ENCODE assay signal across 1 cellular context in genomic region chr1:31509124-31510072, GRCh38.
TF ChIP-seq lines count a peak whose summit lies in the region.

No MANE protein-coding gene starts in this region.

TF ChIP-seq in HepG2, 621 proteins besides CTCF, POLR2A, EP300 and RAD21 (continued from another document):
- TF ChIP-seq, protein P1, sequence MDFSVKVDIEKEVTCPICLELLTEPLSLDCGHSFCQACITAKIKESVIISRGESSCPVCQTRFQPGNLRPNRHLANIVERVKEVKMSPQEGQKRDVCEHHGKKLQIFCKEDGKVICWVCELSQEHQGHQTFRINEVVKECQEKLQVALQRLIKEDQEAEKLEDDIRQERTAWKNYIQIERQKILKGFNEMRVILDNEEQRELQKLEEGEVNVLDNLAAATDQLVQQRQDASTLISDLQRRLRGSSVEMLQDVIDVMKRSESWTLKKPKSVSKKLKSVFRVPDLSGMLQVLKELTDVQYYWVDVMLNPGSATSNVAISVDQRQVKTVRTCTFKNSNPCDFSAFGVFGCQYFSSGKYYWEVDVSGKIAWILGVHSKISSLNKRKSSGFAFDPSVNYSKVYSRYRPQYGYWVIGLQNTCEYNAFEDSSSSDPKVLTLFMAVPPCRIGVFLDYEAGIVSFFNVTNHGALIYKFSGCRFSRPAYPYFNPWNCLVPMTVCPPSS (IDR thresholded peaks at IDR 0.05) = no peak
- no peak for TF ChIP-seq ATRX (CRISPR knock-in tag; IDR thresholded peaks at IDR 0.05; ENCODE audit: borderline replicate concordance)
- TF ChIP-seq, protein P2, sequence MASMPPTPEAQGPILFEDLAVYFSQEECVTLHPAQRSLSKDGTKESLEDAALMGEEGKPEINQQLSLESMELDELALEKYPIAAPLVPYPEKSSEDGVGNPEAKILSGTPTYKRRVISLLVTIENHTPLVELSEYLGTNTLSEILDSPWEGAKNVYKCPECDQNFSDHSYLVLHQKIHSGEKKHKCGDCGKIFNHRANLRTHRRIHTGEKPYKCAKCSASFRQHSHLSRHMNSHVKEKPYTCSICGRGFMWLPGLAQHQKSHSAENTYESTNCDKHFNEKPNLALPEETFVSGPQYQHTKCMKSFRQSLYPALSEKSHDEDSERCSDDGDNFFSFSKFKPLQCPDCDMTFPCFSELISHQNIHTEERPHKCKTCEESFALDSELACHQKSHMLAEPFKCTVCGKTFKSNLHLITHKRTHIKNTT (CRISPR knock-in tag; IDR thresholded peaks at IDR 0.05) = no peak
- TF ChIP-seq IRF1 (CRISPR knock-in tag; IDR thresholded peaks at IDR 0.05; ENCODE audit: low read depth) = no peak
- TF ChIP-seq RBFOX2 (IDR thresholded peaks at IDR 0.05; ENCODE audit: low read depth, low read length) = peak; percentile 45; the same call in 1 of the 2 replicates
- peak; percentile 95 for TF ChIP-seq ZMAT3 (CRISPR knock-in tag; conservative IDR thresholded peaks at IDR 0.05)
- TF ChIP-seq ZNF598 (CRISPR knock-in tag; IDR thresholded peaks at IDR 0.05; ENCODE audit: borderline replicate concordance) = peak; percentile 80; the same call in 1 of the 2 replicates
- TF ChIP-seq FLYWCH1 (CRISPR knock-in tag; IDR thresholded peaks at IDR 0.05) = no peak
- no peak for TF ChIP-seq ZBTB44 (CRISPR knock-in tag; IDR thresholded peaks at IDR 0.05)
- TF ChIP-seq KDM5B (CRISPR knock-in tag; IDR thresholded peaks at IDR 0.05; ENCODE audit: borderline replicate concordance) = 0 out of 2 replicates have a peak, but pooled peaks have one; percentile 48
- TF ChIP-seq MED1 (CRISPR knock-in tag; IDR thresholded peaks at IDR 0.05) = peak; percentile 98
- peak; percentile 47; the same call in 1 of the 2 replicates for TF ChIP-seq PHF20 (CRISPR knock-in tag; IDR thresholded peaks at IDR 0.05)
- TF ChIP-seq RFXANK (CRISPR knock-in tag; IDR thresholded peaks at IDR 0.05) = no peak
- no peak for TF ChIP-seq HNRNPLL (IDR thresholded peaks at IDR 0.05; ENCODE audit: low read depth, low read length, poor library complexity, severe bottlenecking)
- peak; percentile 90 for TF ChIP-seq PHF21A (CRISPR knock-in tag; IDR thresholded peaks at IDR 0.05)
- TF ChIP-seq ZNF367 (CRISPR knock-in tag; IDR thresholded peaks at IDR 0.05; ENCODE audit: borderline replicate concordance) = no peak
- peak; percentile 62; the same call in 1 of the 2 replicates for TF ChIP-seq MTERF4 (CRISPR knock-in tag; IDR thresholded peaks at IDR 0.05)
- TF ChIP-seq ZNF781 (CRISPR knock-in tag; IDR thresholded peaks at IDR 0.05; ENCODE audit: borderline replicate concordance, not compliant biosample characterization) = no peak
- TF ChIP-seq LCORL (IDR thresholded peaks at IDR 0.05) = peak; percentile 41; the same call in 1 of the 2 replicates
- TF ChIP-seq LCORL (CRISPR knock-in tag; IDR thresholded peaks at IDR 0.05) = peak; percentile 97
- TF ChIP-seq ZNF710 (CRISPR knock-in tag; IDR thresholded peaks at IDR 0.05; ENCODE audit: borderline replicate concordance) = no peak
- peak; percentile 94 for TF ChIP-seq KDM6A (CRISPR knock-in tag; IDR thresholded peaks at IDR 0.05; ENCODE audit: low read depth)
- TF ChIP-seq, protein P3, sequence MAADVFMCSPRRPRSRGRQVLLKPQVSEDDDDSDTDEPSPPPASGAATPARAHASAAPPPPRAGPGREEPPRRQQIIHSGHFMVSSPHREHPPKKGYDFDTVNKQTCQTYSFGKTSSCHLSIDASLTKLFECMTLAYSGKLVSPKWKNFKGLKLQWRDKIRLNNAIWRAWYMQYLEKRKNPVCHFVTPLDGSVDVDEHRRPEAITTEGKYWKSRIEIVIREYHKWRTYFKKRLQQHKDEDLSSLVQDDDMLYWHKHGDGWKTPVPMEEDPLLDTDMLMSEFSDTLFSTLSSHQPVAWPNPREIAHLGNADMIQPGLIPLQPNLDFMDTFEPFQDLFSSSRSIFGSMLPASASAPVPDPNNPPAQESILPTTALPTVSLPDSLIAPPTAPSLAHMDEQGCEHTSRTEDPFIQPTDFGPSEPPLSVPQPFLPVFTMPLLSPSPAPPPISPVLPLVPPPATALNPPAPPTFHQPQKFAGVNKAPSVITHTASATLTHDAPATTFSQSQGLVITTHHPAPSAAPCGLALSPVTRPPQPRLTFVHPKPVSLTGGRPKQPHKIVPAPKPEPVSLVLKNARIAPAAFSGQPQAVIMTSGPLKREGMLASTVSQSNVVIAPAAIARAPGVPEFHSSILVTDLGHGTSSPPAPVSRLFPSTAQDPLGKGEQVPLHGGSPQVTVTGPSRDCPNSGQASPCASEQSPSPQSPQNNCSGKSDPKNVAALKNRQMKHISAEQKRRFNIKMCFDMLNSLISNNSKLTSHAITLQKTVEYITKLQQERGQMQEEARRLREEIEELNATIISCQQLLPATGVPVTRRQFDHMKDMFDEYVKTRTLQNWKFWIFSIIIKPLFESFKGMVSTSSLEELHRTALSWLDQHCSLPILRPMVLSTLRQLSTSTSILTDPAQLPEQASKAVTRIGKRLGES (CRISPR knock-in tag; IDR thresholded peaks at IDR 0.05; ENCODE audit: borderline replicate concordance) = no peak
- TF ChIP-seq NR2C2 (CRISPR knock-in tag; IDR thresholded peaks at IDR 0.05; ENCODE audit: borderline replicate concordance) = peak; percentile 48; the same call in 1 of the 2 replicates
- no peak for TF ChIP-seq ARNT (IDR thresholded peaks at IDR 0.05)
- no peak for TF ChIP-seq PLRG1 (conservative IDR thresholded peaks at IDR 0.05)
- TF ChIP-seq ZNF775 (CRISPR knock-in tag; IDR thresholded peaks at IDR 0.05; ENCODE audit: borderline replicate concordance) = no peak
- no peak for TF ChIP-seq ZNF383 (CRISPR knock-in tag; IDR thresholded peaks at IDR 0.05; ENCODE audit: borderline replicate concordance)
- no peak for TF ChIP-seq ZNF33A (CRISPR knock-in tag; IDR thresholded peaks at IDR 0.05; ENCODE audit: borderline replicate concordance)
- 0 out of 2 replicates have a peak, but pooled peaks have one; percentile 58 for TF ChIP-seq SRY (CRISPR knock-in tag; IDR thresholded peaks at IDR 0.05)
- TF ChIP-seq SIN3A (IDR thresholded peaks at IDR 0.05; ENCODE audit: borderline replicate concordance, low read depth, low read length) = no peak
- no peak for TF ChIP-seq ZUFSP (CRISPR knock-in tag; IDR thresholded peaks at IDR 0.05; ENCODE audit: borderline replicate concordance)
- peak; percentile 87; the same call in 1 of the 2 replicates for TF ChIP-seq REPIN1 (CRISPR knock-in tag; IDR thresholded peaks at IDR 0.05; ENCODE audit: borderline replicate concordance, low read depth)
- no peak for TF ChIP-seq FUBP1 (CRISPR knock-in tag; IDR thresholded peaks at IDR 0.05; ENCODE audit: borderline replicate concordance)
- TF ChIP-seq, protein P4, sequence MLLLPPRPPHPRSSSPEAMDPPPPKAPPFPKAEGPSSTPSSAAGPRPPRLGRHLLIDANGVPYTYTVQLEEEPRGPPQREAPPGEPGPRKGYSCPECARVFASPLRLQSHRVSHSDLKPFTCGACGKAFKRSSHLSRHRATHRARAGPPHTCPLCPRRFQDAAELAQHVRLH (CRISPR knock-in tag; IDR thresholded peaks at IDR 0.05; ENCODE audit: borderline replicate concordance, low read depth) = peak; percentile 77; the same call in 1 of the 2 replicates
